In genomic region chr2:141911485-141912066, GRCh38 we compare ENCODE assay signal across 8 cellular contexts.
A peak's percentile ranks its signal among the peaks of the same experiment; 100 is the strongest.
DNase-seq lines count a peak whose midpoint lies in the region; ATAC-seq and TF ChIP-seq lines count a peak whose summit lies in the region.

No MANE protein-coding gene starts in this region.

- H3K4me1 ChIP-seq in A673 (ENCODE audit: insufficient read depth, low read length, poor library complexity, severe bottlenecking) (no peaks in the 10 kb centered on the region), fibroblast of lung (ENCODE audit: control insufficient read depth, extremely low read depth, insufficient read depth, low read length) (no peaks in the 10 kb centered on the region)

- no peak overlapping the region for H2AFZ ChIP-seq in fibroblast of lung (ENCODE audit: low read length)

- H3K27ac Mint-ChIP-seq in effector memory CD8-positive, alpha-beta T cell, result no peak overlapping the region

- CTCF ChIA-PET in A673 (lab: Charles Lee), result interaction anchor here (0.6 to 0.7 kb wide), 3 partner anchors 15 to 1160 kb away, joined by 3 read pairs; no protein-coding TSS in a partner anchor

- H3K36me3 Mint-ChIP-seq in effector memory CD8-positive, alpha-beta T cell (ENCODE audit: insufficient read depth), result no peaks in the 10 kb centered on the region

- DNase-seq in A673 (ENCODE audit: low spot score) (peak; percentile 54), NCI-H460 (ENCODE audit: extremely low read depth, low read depth) (peak; percentile 22), fibroblast of lung (ENCODE audit: low read depth in 2 of 2) (peak; percentile 12 to 42), retina (no peak), NCI-H146 (lab: John Stamatoyannopoulos, UW) (no peak)
- DNase-seq in effector memory CD8-positive, alpha-beta T cell, result no peak

- no TSS peak for BruUV-seq in A673 (replicated peaks; lab: Mats Ljungman, UMichigan)

- H3K4me1 Mint-ChIP-seq in effector memory CD8-positive, alpha-beta T cell (ENCODE audit: low read depth in 2 of 2), result no peaks in the 10 kb centered on the region

- H3K9ac ChIP-seq in fibroblast of lung (ENCODE audit: insufficient read depth, low read length), result no peak overlapping the region

- H3K27ac ChIP-seq in A673 (ENCODE audit: low read depth, low read length, poor library complexity, severe bottlenecking), result no peak overlapping the region
- no peak overlapping the region for H3K27ac ChIP-seq in fibroblast of lung (ENCODE audit: insufficient read depth, low read length)

- POLR2A ChIA-PET in A673 (lab: Charles Lee; ENCODE audit: low non-redundant PET), result no interaction called here

- H3K36me3 ChIP-seq in A673 (ENCODE audit: insufficient read depth, low read length, poor library complexity, severe bottlenecking) (no peaks in the 10 kb centered on the region), fibroblast of lung (ENCODE audit: control insufficient read depth, insufficient read depth, low read length) (no peaks in the 10 kb centered on the region)

- peaks cover 12% of the 10 kb centered on the region for H3K9me3 ChIP-seq in A673 (ENCODE audit: low read depth, low read length, poor library complexity, severe bottlenecking)
- no peaks in the 10 kb centered on the region for H3K9me3 ChIP-seq in fibroblast of lung (ENCODE audit: control insufficient read depth, insufficient read depth, low read depth, low read length)

- H4K20me1 ChIP-seq in fibroblast of lung (ENCODE audit: control insufficient read depth, extremely low read depth, insufficient read depth, low read length), result no peaks in the 10 kb centered on the region

- H3K4me3 Mint-ChIP-seq in effector memory CD8-positive, alpha-beta T cell, result no peak overlapping the region

- peaks cover 5 to 15% of the 10 kb centered on the region in 2 donors for H3K9me3 Mint-ChIP-seq in effector memory CD8-positive, alpha-beta T cell

- no peaks in the 10 kb centered on the region for H3K27me3 ChIP-seq in A673 (replicated peaks; ENCODE audit: insufficient read depth, low read depth, low read length, poor library complexity)
- H3K27me3 ChIP-seq in fibroblast of lung (ENCODE audit: control insufficient read depth, insufficient read depth, low read length), result no peaks in the 10 kb centered on the region

- intact Hi-C loops in A673 (cut with micrococcal nuclease; ENCODE audit: unreplicated experiment), result no loop called here

- H3K4me2 ChIP-seq in fibroblast of lung (ENCODE audit: extremely low read depth, insufficient read depth, low read length), result no peak overlapping the region

- peak; percentile 61 for TF ChIP-seq CTCF in A673 (conservative IDR thresholded peaks at IDR 0.05; ENCODE audit: low read depth, low read length)
- peak in 1 of 2 donors; percentile 35 for TF ChIP-seq CTCF in fibroblast of lung (conservative IDR thresholded peaks at IDR 0.05 in 1 of 2, IDR thresholded peaks at IDR 0.05 in 1 of 2; ENCODE audit: low read depth in 1 of 2, low read length in 2 of 2)

- ATAC-seq in GM18498 (IDR thresholded peaks at IDR 0.05; ENCODE audit: unreplicated experiment) (peak; percentile 84), HG02798 (IDR thresholded peaks at IDR 0.05; ENCODE audit: poor library complexity, unreplicated experiment) (peak; percentile 86)
- no peak for ATAC-seq in effector memory CD8-positive, alpha-beta T cell (replicated peaks)

- no peaks in the 10 kb centered on the region for H3K79me2 ChIP-seq in fibroblast of lung (ENCODE audit: control insufficient read depth, insufficient read depth, low read length)

- H3K27me3 Mint-ChIP-seq in effector memory CD8-positive, alpha-beta T cell, result no peaks in the 10 kb centered on the region

- no peak overlapping the region for H3K4me3 ChIP-seq in A673 (ENCODE audit: low read depth, low read length, poor library complexity, severe bottlenecking)
- no peak overlapping the region for H3K4me3 ChIP-seq in fibroblast of lung (replicated peaks in 1 of 4; ENCODE audit: control extremely low read depth in 1 of 4, insufficient read depth in 1 of 4, low read depth in 3 of 4, low read length in 4 of 4)

Comparison
In these comparisons a context has a peak if more than half of its experiments do, and no peak if none do; other contexts are left out.
1. DNase-seq: peak in A673 (single experiment), NCI-H460 (single experiment) and fibroblast of lung (2 of 2); none in retina (single experiment), effector memory CD8-positive, alpha-beta T cell (0 of 3) and NCI-H146 (single experiment).